ENCODE assay signal across 8 cellular contexts in the genomic region with DNA sequence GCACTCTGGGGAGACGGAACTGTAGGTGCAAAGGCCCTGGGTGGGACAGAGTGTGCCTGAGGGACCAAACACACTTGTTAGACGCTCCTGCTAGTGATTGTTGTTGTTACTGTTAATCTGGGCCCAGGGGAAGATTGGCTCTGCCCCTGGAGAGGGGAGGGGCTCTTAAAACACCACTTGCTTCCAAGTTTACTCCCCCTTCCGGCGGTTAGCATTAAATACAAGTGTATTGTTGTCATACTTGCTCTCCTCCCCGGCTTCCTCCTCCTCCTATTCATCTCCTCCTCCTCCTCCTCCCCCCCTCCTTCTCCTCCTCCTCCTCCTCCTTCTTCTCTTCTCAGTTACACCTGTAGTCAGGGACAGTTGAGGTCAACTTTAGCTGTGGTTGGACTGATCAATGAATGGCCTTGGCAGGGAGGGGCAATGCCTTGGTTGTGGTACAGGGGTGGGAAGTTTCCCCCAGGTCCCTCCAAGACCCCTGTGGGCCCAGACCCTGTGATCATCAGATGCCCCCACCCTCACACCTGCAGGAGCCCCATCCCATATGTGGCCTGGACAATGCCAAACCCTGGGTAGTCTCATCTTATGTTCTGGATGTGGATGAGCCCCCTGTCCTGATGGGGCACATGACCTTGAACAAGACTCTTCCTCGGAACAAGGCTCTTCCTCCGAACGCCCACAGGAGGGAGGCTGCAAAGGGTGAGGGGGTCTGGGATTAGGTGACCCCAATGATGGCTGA.
A peak's percentile ranks its signal among the peaks of the same experiment; 100 is the strongest.
DNase-seq lines count a peak whose midpoint lies in the region; ATAC-seq and TF ChIP-seq lines count a peak whose summit lies in the region.

No MANE protein-coding gene starts in this region.

- H3K27ac ChIP-seq in OCI-LY1 (ENCODE audit: low read depth, low read length, poor library complexity, severe bottlenecking): no peak overlapping the region

- no peaks in the 10 kb centered on the region for H3K36me3 ChIP-seq in OCI-LY1 (ENCODE audit: insufficient read depth, low read length)

- H3K27me3 ChIP-seq in OCI-LY1 (ENCODE audit: insufficient read depth, low read length): no peaks in the 10 kb centered on the region; the same call in 1 of the 2 replicates

- ATAC-seq in activated T-helper 17 cell treated with anti-CD3 and anti-CD28 coated beads, Interleukin-2, amount 50 U/mL, for 72 hours (replicated peaks): no peak

- no peaks in the 10 kb centered on the region for H3K9me3 Mint-ChIP-seq in activated T-helper 17 cell treated with anti-CD3 and anti-CD28 coated beads, Interleukin-2, amount 50 U/mL, for 72 hours

- H3F3A ChIP-seq in OCI-LY1 (ENCODE audit: insufficient read depth, low read length): no peaks in the 10 kb centered on the region

- DNase-seq in AG08396 (ENCODE audit: low spot score) (peak; percentile 69), GM19240 (ENCODE audit: insufficient read length, low spot score) (peak; percentile 28), epithelial cell of proximal tubule (ENCODE audit: low read depth) (peak; percentile 9), pulmonary artery endothelial cell (ENCODE audit: low read depth, low spot score) (peak; percentile 11), COLO668 (lab: John Stamatoyannopoulos, UW; ENCODE audit: unreplicated experiment) (no peak)
- DNase-seq in activated CD8-positive, alpha-beta memory T cell treated with anti-CD3 and anti-CD28 coated beads for 24 hours: no peak

- no peaks in the 10 kb centered on the region for H4K20me1 ChIP-seq in OCI-LY1 (ENCODE audit: insufficient read depth, low read length)

- no peak overlapping the region for H3K4me3 Mint-ChIP-seq in activated T-helper 17 cell treated with anti-CD3 and anti-CD28 coated beads, Interleukin-2, amount 50 U/mL, for 72 hours

- H3K79me2 ChIP-seq in OCI-LY1 (ENCODE audit: insufficient read depth, low read length): no peaks in the 10 kb centered on the region

- TF ChIP-seq CTCF in OCI-LY1 (IDR thresholded peaks at IDR 0.05; ENCODE audit: low read length): peak; percentile 37
- TF ChIP-seq CTCF in epithelial cell of proximal tubule (conservative IDR thresholded peaks at IDR 0.05; ENCODE audit: low read depth, low read length): peak; percentile 54

- H3K9me2 ChIP-seq in OCI-LY1 (ENCODE audit: low read depth, low read length): no peaks in the 10 kb centered on the region

- no peak overlapping the region for H2AFZ ChIP-seq in OCI-LY1 (ENCODE audit: low read length)

- no peaks in the 10 kb centered on the region for H3K4me1 ChIP-seq in OCI-LY1 (ENCODE audit: insufficient read depth, low read length, severe bottlenecking)

- no peaks in the 10 kb centered on the region for H3K4me1 Mint-ChIP-seq in activated T-helper 17 cell treated with anti-CD3 and anti-CD28 coated beads, Interleukin-2, amount 50 U/mL, for 72 hours

- H3K4me2 ChIP-seq in OCI-LY1 (ENCODE audit: low read length): no peak overlapping the region

- peaks cover 11% of the 10 kb centered on the region for H3K27me3 Mint-ChIP-seq in activated T-helper 17 cell treated with anti-CD3 and anti-CD28 coated beads, Interleukin-2, amount 50 U/mL, for 72 hours

- no peaks in the 10 kb centered on the region for H3K9me3 ChIP-seq in OCI-LY1 (ENCODE audit: low read length)

- H3K4me3 ChIP-seq in OCI-LY1 (ENCODE audit: low read depth, low read length, poor library complexity, severe bottlenecking) (no peak overlapping the region), epithelial cell of proximal tubule (ENCODE audit: low read depth, low read length) (no peak overlapping the region)

- no peak overlapping the region for H3K9ac ChIP-seq in OCI-LY1 (ENCODE audit: low read length)

- H3K27ac Mint-ChIP-seq in activated T-helper 17 cell treated with anti-CD3 and anti-CD28 coated beads, Interleukin-2, amount 50 U/mL, for 72 hours: no peak overlapping the region

- H3K36me3 Mint-ChIP-seq in activated T-helper 17 cell treated with anti-CD3 and anti-CD28 coated beads, Interleukin-2, amount 50 U/mL, for 72 hours (ENCODE audit: low read depth): no peaks in the 10 kb centered on the region

Comparison
In these comparisons a context has a peak if more than half of its experiments do, and no peak if none do; other contexts are left out.
1. DNase-seq: peak in AG08396 (single experiment), GM19240 (single experiment), epithelial cell of proximal tubule (single experiment) and pulmonary artery endothelial cell (single experiment); none in activated CD8-positive, alpha-beta memory T cell treated with anti-CD3 and anti-CD28 coated beads for 24 hours (single experiment) and COLO668 (single experiment).